Comparison of ENCODE assay signal across 13 cellular contexts in the genomic region with DNA sequence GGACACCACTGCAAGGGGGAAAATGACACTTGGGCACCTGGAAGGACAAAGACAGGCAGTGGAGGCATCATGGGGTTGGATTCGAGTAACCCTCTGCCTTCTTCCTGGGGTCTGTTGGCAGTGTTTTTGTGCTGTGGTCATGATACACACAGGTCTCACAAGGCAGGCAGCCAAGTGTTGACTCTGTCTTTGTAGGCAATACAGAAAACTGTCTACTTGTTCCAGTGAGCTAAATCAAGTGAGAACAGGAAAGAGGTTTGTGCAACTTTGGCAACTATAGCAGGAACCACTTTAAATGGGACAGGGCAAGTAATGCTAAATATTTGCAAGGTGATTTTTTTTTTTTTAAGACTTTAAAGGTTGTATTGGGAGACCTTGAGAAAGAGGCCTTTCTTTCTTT.
"Had no signal": no experiment of that assay in that cellular context is flagged by ENCODE, and none has a peak within 500 bp of the region (broad histone marks: within the 10 kb centered on the region; RNA-seq: fewer than 3 reads in every experiment).

No MANE protein-coding gene starts in this region.

- H3K9me3 Mint-ChIP-seq: activated CD4-positive, alpha-beta memory T cell treated with anti-CD3 and anti-CD28 coated beads, Interleukin-2, amount 10 ng/mL, durations not matched to agents 7 days and 5 days; activated T-cell treated with anti-CD3 and anti-CD28 coated beads, Interleukin-2, amount 50 U/mL, for 72 hours had no signal

- H3K4me1 Mint-ChIP-seq: activated CD4-positive, alpha-beta memory T cell treated with anti-CD3 and anti-CD28 coated beads, Interleukin-2, amount 10 ng/mL, durations not matched to agents 7 days and 5 days; activated CD4-positive, alpha-beta T cell treated with anti-CD3 and anti-CD28 coated beads for 36 hours; activated naive CD8-positive, alpha-beta T cell treated with anti-CD3 and anti-CD28 coated beads, Interleukin-2, amount 10 ng/mL, durations not matched to agents 7 days and 5 days had no signal

- H3K36me3 Mint-ChIP-seq: activated naive CD8-positive, alpha-beta T cell treated with anti-CD3 and anti-CD28 coated beads, Interleukin-2, amount 10 ng/mL, durations not matched to agents 7 days and 5 days had no signal

- DNase-seq: activated CD4-positive, alpha-beta memory T cell treated with anti-CD3 and anti-CD28 coated beads, Interleukin-2, amount 10 ng/mL, durations not matched to agents 7 days and 5 days; activated CD4-positive, alpha-beta T cell treated with anti-CD3 and anti-CD28 coated beads for 36 hours; activated gamma-delta T cell treated with Interleukin-2 at 50 U/mL for 16 hours; activated naive CD8-positive, alpha-beta T cell treated with anti-CD3 and anti-CD28 coated beads, Interleukin-2, amount 10 ng/mL, durations not matched to agents 7 days and 5 days; activated T-cell treated with anti-CD3 and anti-CD28 coated beads, Interleukin-2, amount 50 U/mL, for 72 hours; heart right ventricle; islet precursor cell; left ventricle myocardium inferior; T-helper 1 cell; WERI-Rb-1 had no signal

- H3K4me3 ChIP-seq: cardiac muscle cell, heart right ventricle, left ventricle myocardium inferior, smooth muscle cell, tibial nerve had no signal

- H3K4me3 Mint-ChIP-seq: activated CD4-positive, alpha-beta memory T cell treated with anti-CD3 and anti-CD28 coated beads, Interleukin-2, amount 10 ng/mL, durations not matched to agents 7 days and 5 days; activated CD4-positive, alpha-beta T cell treated with anti-CD3 and anti-CD28 coated beads for 36 hours; activated naive CD8-positive, alpha-beta T cell treated with anti-CD3 and anti-CD28 coated beads, Interleukin-2, amount 10 ng/mL, durations not matched to agents 7 days and 5 days; activated T-cell treated with anti-CD3 and anti-CD28 coated beads, Interleukin-2, amount 50 U/mL, for 72 hours had no signal

- H3K27ac Mint-ChIP-seq: activated CD4-positive, alpha-beta memory T cell treated with anti-CD3 and anti-CD28 coated beads, Interleukin-2, amount 10 ng/mL, durations not matched to agents 7 days and 5 days; activated CD4-positive, alpha-beta T cell treated with anti-CD3 and anti-CD28 coated beads for 36 hours; activated naive CD8-positive, alpha-beta T cell treated with anti-CD3 and anti-CD28 coated beads, Interleukin-2, amount 10 ng/mL, durations not matched to agents 7 days and 5 days; activated T-cell treated with anti-CD3 and anti-CD28 coated beads, Interleukin-2, amount 50 U/mL, for 72 hours had no signal
